In the genomic region with DNA sequence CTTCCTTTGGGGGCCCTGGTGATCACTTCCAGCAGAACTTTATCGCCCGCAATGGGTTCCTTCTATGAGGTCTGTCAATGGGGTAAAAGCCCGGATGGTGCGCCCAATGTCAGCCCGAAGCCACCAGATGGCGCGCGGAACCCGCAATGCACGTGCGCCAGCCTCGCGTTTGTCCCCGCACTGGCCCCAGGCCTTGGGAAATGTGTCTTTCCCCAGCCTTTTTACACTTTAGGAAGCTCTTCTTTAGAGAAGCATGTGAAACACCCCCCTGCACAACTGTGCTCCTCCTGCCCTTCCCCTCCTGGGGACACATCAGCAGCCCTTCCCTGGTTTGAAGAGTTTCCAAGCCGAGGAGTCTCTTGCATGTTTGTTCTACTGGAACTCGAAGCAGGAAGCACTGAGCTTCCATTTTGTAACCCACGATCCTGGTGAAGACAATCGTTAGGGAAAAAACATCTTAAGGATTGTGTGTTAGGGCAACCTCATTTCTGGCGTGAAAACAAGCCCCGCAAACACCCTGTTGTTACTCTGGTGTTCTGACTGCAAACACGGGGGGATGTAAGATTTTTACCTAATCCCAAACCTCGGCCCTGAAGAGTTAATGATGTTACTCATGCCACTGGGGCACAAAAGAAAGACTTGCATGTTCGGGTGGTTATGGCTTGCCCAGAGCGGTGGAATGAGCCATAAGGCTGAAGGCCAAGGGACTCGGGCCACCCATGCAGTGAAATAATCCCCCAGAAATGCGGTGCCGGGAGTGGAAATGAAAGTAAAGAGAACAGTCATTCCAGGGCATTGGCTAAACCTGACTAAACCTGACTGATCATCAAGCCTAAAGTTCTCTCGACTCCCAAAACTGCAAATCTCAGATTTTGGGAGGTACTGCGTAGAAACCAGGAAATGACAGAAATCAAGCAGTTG, we compare ENCODE assay signal across 8 cellular contexts. TPM values are rescaled to one million over a fixed set of nuclear protein-coding genes. Genes with fewer than 3 reads are reported as not detected.
DNase-seq lines count a peak whose midpoint lies in the region; ATAC-seq and TF ChIP-seq lines count a peak whose summit lies in the region.

No MANE protein-coding gene starts in this region.

- TF ChIP-seq POLR2A in tibial nerve (IDR thresholded peaks at IDR 0.05), result peak in 1 of 2 donors; percentile 13

- peak; percentile 41 for ATAC-seq in GM21825 (IDR thresholded peaks at IDR 0.05; ENCODE audit: unreplicated experiment)
- peak; percentile 98 for ATAC-seq in Right ventricle myocardium superior (ENCODE audit: poor library complexity)

- DNase-seq in Caki2 (ENCODE audit: low read depth) (peak; percentile 77), NCI-H1092 treated with DMSO at 0.1 percent for 48 hours (lab: John Stamatoyannopoulos, UW) (peak; percentile 87), SW480 (ENCODE audit: low spot score) (peak; percentile 71), Right ventricle myocardium superior (peak; percentile 96), posterior vena cava (ENCODE audit: low spot score) (peak; percentile 98), tibial nerve (ENCODE audit: low spot score in 2 of 2) (peak; percentile 93 to 95)
- peak; percentile 67 for DNase-seq in activated naive CD8-positive, alpha-beta T cell treated with anti-CD3 and anti-CD28 coated beads, Interleukin-2, amount 50 U/mL, for 16 hours (ENCODE audit: low read depth, low spot score)

- intact Hi-C loops in Right ventricle myocardium superior (cut with DNase I) (loop anchor here (2.0 to 10.0 kb wide), 4 partner anchors 98 to 583 kb away; no protein-coding TSS in a partner anchor), posterior vena cava (cut with DNase I) (loop anchor here (5.0 to 10.0 kb wide), 6 partner anchors 95 to 593 kb away; no protein-coding TSS in a partner anchor)

- H3K9me3 ChIP-seq in tibial nerve, result no peaks in the 10 kb centered on the region

- no peaks in the 10 kb centered on the region for H3K27me3 ChIP-seq in tibial nerve

- peaks cover 0 to 34% (median 22%) of the 10 kb centered on the region in 4 donors for H3K4me1 ChIP-seq in tibial nerve

- H3K4me3 ChIP-seq in tibial nerve, result peak overlapping the region in 3 of 4 donors; percentile 9 to 35 (median 30)

- peak overlapping the region; percentile 86 to 93 (median 90) for H3K27ac ChIP-seq in tibial nerve

- TF ChIP-seq EP300 in tibial nerve (IDR thresholded peaks at IDR 0.05), result peak; percentile 69 to 92

- in situ Hi-C loops in Caki2 (cut with HindIII; ENCODE audit: low pct_unique_long_range_greater_than_20kb, low sequenced_read_pairs), result no loop called here

- 3 to 8% methylated on average over 28 to 29 of the region's 29 CpGs for WGBS in tibial nerve, 2 donors

- no peaks in the 10 kb centered on the region for H3K36me3 ChIP-seq in tibial nerve

- peak; percentile 87 to 98 (median 93) for TF ChIP-seq CTCF in tibial nerve (IDR thresholded peaks at IDR 0.05)

RNA-seq across cellular contexts. Expression of a gene that starts 20.4 kb away (rescaled TPM):
- total RNA-seq in Caki2 (2014; rRNA removed; shearing (Covaris generic); ENCODE audit: low replicate concordance), result 11.1 and 13.5 TPM in 2 replicates
- 9.2 TPM for total RNA-seq in Right ventricle myocardium superior
- total RNA-seq in posterior vena cava, result 10 to 100 TPM; 13.8 to 20.0 TPM
- 10 to 100 TPM; 24.9 to 48.9 (median 34.4) TPM for total RNA-seq in tibial nerve

Comparison
In these comparisons a context has a peak if more than half of its experiments do, and no peak if none do; other contexts are left out.
1. Peak in every context shown above with its lines: DNase-seq, ATAC-seq, H3K4me3 ChIP-seq and H3K27ac ChIP-seq.